8 cellular contexts compared by ENCODE assay signal in genomic region chr15:33086500-33087141, GRCh38.
DNase-seq lines count a peak whose midpoint lies in the region; ATAC-seq and TF ChIP-seq lines count a peak whose summit lies in the region.

No MANE protein-coding gene starts in this region.

- ATAC-seq in HG03280 (IDR thresholded peaks at IDR 0.05; ENCODE audit: unreplicated experiment): no peak
- no peak for ATAC-seq in GM21447 (IDR thresholded peaks at IDR 0.05; ENCODE audit: unreplicated experiment)

- H3K4me3 ChIP-seq in choroid plexus epithelial cell (ENCODE audit: low read depth, low read length): no peak overlapping the region

- TF ChIP-seq CTCF in GM12873 (IDR thresholded peaks at IDR 0.05; ENCODE audit: insufficient read depth, low read depth, low read length, missing control alignments) (peak; percentile 54), choroid plexus epithelial cell (conservative IDR thresholded peaks at IDR 0.05; ENCODE audit: low read depth, low read length) (peak; percentile 66)

- peak; percentile 28 for DNase-seq in AG08396 (ENCODE audit: low spot score)
- DNase-seq in NCI-H748 treated with DMSO at 0.1 percent for 48 hours (lab: John Stamatoyannopoulos, UW): peak; percentile 14
- peak; percentile 88 for DNase-seq in choroid plexus epithelial cell (ENCODE audit: low read depth)
- peak; percentile 55 for DNase-seq in middle frontal gyrus (ENCODE audit: extremely low spot score, low spot score)
- no peak for DNase-seq in NCI-H510A (lab: John Stamatoyannopoulos, UW)
